Comparison of ENCODE assay signal across 15 cellular contexts in genomic region chr7:100170111-100170897, GRCh38. TPM values are rescaled to one million over a fixed set of nuclear protein-coding genes. Genes with fewer than 3 reads are reported as not detected.
DNase-seq lines count a peak whose midpoint lies in the region; ATAC-seq and TF ChIP-seq lines count a peak whose summit lies in the region.
"Had no signal": no experiment of that assay in that cellular context is flagged by ENCODE, and none has a peak within 500 bp of the region (broad histone marks: within the 10 kb centered on the region; RNA-seq: fewer than 3 reads in every experiment).

No MANE protein-coding gene starts in this region.

- H3K9me2 ChIP-seq in GM23338 (ENCODE audit: insufficient read depth) (no peaks in the 10 kb centered on the region), MM.1S (replicated peaks; ENCODE audit: insufficient read depth, low read length) (no peaks in the 10 kb centered on the region)

- peaks cover 74% of the 10 kb centered on the region for H4K20me1 ChIP-seq in BLaER1
- H4K20me1 ChIP-seq in GM23338 (replicated peaks; ENCODE audit: insufficient read depth), result peaks cover 7% of the 10 kb centered on the region; the same call in 1 of the 2 replicates
- no peaks in the 10 kb centered on the region for H4K20me1 ChIP-seq in MM.1S (ENCODE audit: insufficient read depth, low read length)

- H2AFZ ChIP-seq in GM23338, result no peak overlapping the region
- H2AFZ ChIP-seq in MM.1S (ENCODE audit: low read length), result no peak overlapping the region

- intact Hi-C loops in naive thymus-derived CD4-positive, alpha-beta T cell (cut with micrococcal nuclease), result no loop called here

- H3K36me3 ChIP-seq in BLaER1 (peaks cover 39% of the 10 kb centered on the region), GM23338 (ENCODE audit: insufficient read depth) (peaks cover 4% of the 10 kb centered on the region; the same call in 1 of the 2 replicates), MM.1S (replicated peaks; ENCODE audit: insufficient read depth, low read length) (no peaks in the 10 kb centered on the region)
- peaks cover 0 to 10% (median 0%) of the 10 kb centered on the region in 3 experiments for H3K36me3 ChIP-seq in naive thymus-derived CD4-positive, alpha-beta T cell (ENCODE audit: control insufficient read depth in 2 of 3, insufficient read depth in 3 of 3, low read length in 3 of 3)
- H3K36me3 ChIP-seq: adrenal gland, ovary had no signal

- H3F3A ChIP-seq in GM23338 (replicated peaks; ENCODE audit: low read depth), result peaks cover 28% of the 10 kb centered on the region
- H3F3A ChIP-seq in MM.1S (ENCODE audit: insufficient read depth, low read length), result no peaks in the 10 kb centered on the region

- H3K9me3 ChIP-seq in BLaER1 (no peaks in the 10 kb centered on the region), MM.1S (replicated peaks; ENCODE audit: insufficient read depth, low read length) (no peaks in the 10 kb centered on the region)
- no peaks in the 10 kb centered on the region for H3K9me3 ChIP-seq in naive thymus-derived CD4-positive, alpha-beta T cell (ENCODE audit: control insufficient read depth in 2 of 3, low read length in 3 of 3)
- H3K9me3 ChIP-seq: adrenal gland, ovary had no signal

- peaks cover 64% of the 10 kb centered on the region for H3K4me1 ChIP-seq in BLaER1
- H3K4me1 ChIP-seq in GM23338 (ENCODE audit: insufficient read depth), result peaks cover 35% of the 10 kb centered on the region
- peaks cover 24 to 61% of the 10 kb centered on the region in 2 donors for H3K4me1 ChIP-seq in naive thymus-derived CD4-positive, alpha-beta T cell (ENCODE audit: control insufficient read depth in 2 of 2, insufficient read depth in 2 of 2, low read length in 2 of 2)
- H3K4me1 ChIP-seq in MM.1S (ENCODE audit: low read length), result no peaks in the 10 kb centered on the region; the same call in 1 of the 2 replicates

- peaks cover 55% of the 10 kb centered on the region for H3K4me1 Mint-ChIP-seq in GM23338
- H3K4me1 Mint-ChIP-seq in activated naive CD8-positive, alpha-beta T cell treated with anti-CD3 and anti-CD28 coated beads for 36 hours, result peaks cover 59% of the 10 kb centered on the region
- H3K4me1 Mint-ChIP-seq in naive thymus-derived CD4-positive, alpha-beta T cell, result peaks cover 55 to 79% (median 68%) of the 10 kb centered on the region in 7 donors

- H3K36me3 Mint-ChIP-seq in GM23338 (ENCODE audit: low read depth), result peaks cover 20% of the 10 kb centered on the region
- H3K36me3 Mint-ChIP-seq in activated naive CD8-positive, alpha-beta T cell treated with anti-CD3 and anti-CD28 coated beads for 36 hours, result peaks cover 7% of the 10 kb centered on the region
- peaks cover 0 to 8% (median 0%) of the 10 kb centered on the region in 5 donors for H3K36me3 Mint-ChIP-seq in naive thymus-derived CD4-positive, alpha-beta T cell

- H3K4me2 ChIP-seq in BLaER1, result peak overlapping the region; percentile 90
- H3K4me2 ChIP-seq in GM23338, result peak overlapping the region; percentile 90
- H3K4me2 ChIP-seq in MM.1S (ENCODE audit: low read depth, low read length), result no peak overlapping the region; the same call in 1 of the 2 replicates

- H3K9ac ChIP-seq in BLaER1, result no peak overlapping the region
- H3K9ac ChIP-seq in MM.1S (ENCODE audit: low read length), result no peak overlapping the region

- H3K4me3 ChIP-seq in BLaER1, result no peak overlapping the region
- peak overlapping the region; percentile 73 for H3K4me3 ChIP-seq in GM23338
- peak overlapping the region; percentile 56 for H3K4me3 ChIP-seq in naive thymus-derived CD4-positive, alpha-beta T cell (ENCODE audit: low read length)
- no peak overlapping the region for H3K4me3 ChIP-seq in MM.1S (ENCODE audit: low read length)

- peaks cover 77% of the 10 kb centered on the region for H3K27me3 ChIP-seq in BLaER1
- peaks cover 16% of the 10 kb centered on the region for H3K27me3 ChIP-seq in GM23338 (ENCODE audit: insufficient read depth)
- H3K27me3 ChIP-seq in naive thymus-derived CD4-positive, alpha-beta T cell (ENCODE audit: control insufficient read depth in 2 of 2, insufficient read depth in 2 of 2, low read length in 2 of 2), result no peaks in the 10 kb centered on the region
- H3K27me3 ChIP-seq in MM.1S (replicated peaks; ENCODE audit: insufficient read depth, low read length), result peaks cover 90% of the 10 kb centered on the region
- H3K27me3 ChIP-seq: ovary had no signal

- ATAC-seq in GM23338 (no peak), esophagus mucosa (no peak)
- no peak for ATAC-seq in naive thymus-derived CD4-positive, alpha-beta T cell

- POLR2A ChIA-PET in naive thymus-derived CD4-positive, alpha-beta T cell (lab: Charles Lee), result interaction anchor here (1.4 to 23.1 kb wide), 6 partner anchors 8 to 46 kb away, joined by 4 to 383 read pairs (median 170); partner anchors contain the start of genes GAL3ST4, GPC2, LAMTOR4 and STAG3

- no peak for TF ChIP-seq CTCF in GM23338 (conservative IDR thresholded peaks at IDR 0.05; ENCODE audit: low read depth in 2 of 2)
- no peak for TF ChIP-seq CTCF in MM.1S (IDR thresholded peaks at IDR 0.05; ENCODE audit: low read length)

- H3K4me3 Mint-ChIP-seq in GM23338, result peak overlapping the region; percentile 62
- peak overlapping the region; percentile 50 for H3K4me3 Mint-ChIP-seq in activated naive CD8-positive, alpha-beta T cell treated with anti-CD3 and anti-CD28 coated beads for 36 hours
- H3K4me3 Mint-ChIP-seq in naive thymus-derived CD4-positive, alpha-beta T cell, result peak overlapping the region; percentile 65 to 95 (median 90)

- no peaks in the 10 kb centered on the region; the same call in 2 of the 3 replicates for H3K9me3 Mint-ChIP-seq in GM23338
- no peaks in the 10 kb centered on the region for H3K9me3 Mint-ChIP-seq in activated naive CD8-positive, alpha-beta T cell treated with anti-CD3 and anti-CD28 coated beads for 36 hours
- H3K9me3 Mint-ChIP-seq in naive thymus-derived CD4-positive, alpha-beta T cell, result no peaks in the 10 kb centered on the region

- H3K27ac Mint-ChIP-seq in GM23338, result no peak overlapping the region
- peak overlapping the region; percentile 22 for H3K27ac Mint-ChIP-seq in activated naive CD8-positive, alpha-beta T cell treated with anti-CD3 and anti-CD28 coated beads for 36 hours
- peak overlapping the region; percentile 54 to 99 (median 97) for H3K27ac Mint-ChIP-seq in naive thymus-derived CD4-positive, alpha-beta T cell

- no peak overlapping the region for H3K27ac ChIP-seq in BLaER1
- no peak overlapping the region for H3K27ac ChIP-seq in GM23338 (ENCODE audit: low read depth)
- peak overlapping the region; percentile 81 for H3K27ac ChIP-seq in naive thymus-derived CD4-positive, alpha-beta T cell (ENCODE audit: low read depth, low read length)
- no peak overlapping the region for H3K27ac ChIP-seq in MM.1S (ENCODE audit: low read length)
- H3K27ac ChIP-seq: adrenal gland, foreskin keratinocyte, ovary had no signal

- CTCF ChIA-PET in naive thymus-derived CD4-positive, alpha-beta T cell (lab: Charles Lee), result interaction anchor here (0.6 to 1.1 kb wide), 2 partner anchors 10 to 48 kb away, joined by 3 to 6 read pairs; no protein-coding TSS in a partner anchor

- DNase-seq in GM23338 (ENCODE audit: low spot score), result no peak
- DNase-seq in activated naive CD8-positive, alpha-beta T cell treated with anti-CD3 and anti-CD28 coated beads for 36 hours, result no peak
- no peak for DNase-seq in naive thymus-derived CD4-positive, alpha-beta T cell
- no peak for DNase-seq in hypothalamus (lab: John Stamatoyannopoulos, UW)
- DNase-seq in MM.1S, result no peak
- no peak for DNase-seq in MV-4-11 (lab: John Stamatoyannopoulos, UW)
- DNase-seq: activated CD4-positive, CD25-positive, alpha-beta regulatory T cell treated with anti-CD3 and anti-CD28 coated beads, Interleukin-2, amount 50 U/mL, for 72 hours; C1 segment of cervical spinal cord; foreskin keratinocyte; NCI-H1436 had no signal

- H3K27me3 Mint-ChIP-seq in GM23338 (ENCODE audit: insufficient read depth, low read depth, poor library complexity), result peaks cover 42% of the 10 kb centered on the region
- H3K27me3 Mint-ChIP-seq in activated naive CD8-positive, alpha-beta T cell treated with anti-CD3 and anti-CD28 coated beads for 36 hours, result no peaks in the 10 kb centered on the region
- peaks cover 0 to 27% (median 5%) of the 10 kb centered on the region in 5 donors for H3K27me3 Mint-ChIP-seq in naive thymus-derived CD4-positive, alpha-beta T cell

- H3K79me2 ChIP-seq in GM23338 (replicated peaks; ENCODE audit: insufficient read depth) (no peaks in the 10 kb centered on the region; the same call in 1 of the 2 replicates), MM.1S (ENCODE audit: low read length) (no peaks in the 10 kb centered on the region)

RNA-seq across cellular contexts. Expression of gene GAL3ST4, which starts 1.9 kb away (rescaled TPM):
- 3.4 and 6.3 TPM in 2 replicates for total RNA-seq in GM23338 (2014; rRNA removed; shearing (Covaris generic))
- 2.1 and 3.1 TPM in 2 replicates for polyA plus RNA-seq in GM23338 (2016; fragmentation: Nextera tagmentation; extraction: Ambion mirVana)
- total RNA-seq in activated naive CD8-positive, alpha-beta T cell treated with anti-CD3 and anti-CD28 coated beads for 36 hours, result 1 to 10 TPM; 2.9 to 3.6 TPM
- total RNA-seq in naive thymus-derived CD4-positive, alpha-beta T cell, result 10 to 100 TPM in 4 of 5 experiments, 1 to 10 TPM in 1; 4.7 to 26.8 (median 16.7) TPM
- polyA plus RNA-seq in naive thymus-derived CD4-positive, alpha-beta T cell, result 10 to 100 TPM in 1 of 2 donors, 1 to 10 TPM in 1; 7.4 to 10.8 TPM
- total RNA-seq in esophagus mucosa, result 5.6 TPM
- total RNA-seq: HT-29 had no signal

RNA-seq across cellular contexts. Expression of gene GPC2, which starts 6.9 kb away (rescaled TPM):
- total RNA-seq in GM23338 (2014; rRNA removed; shearing (Covaris generic)), result 48.8 and 53.6 TPM in 2 replicates
- polyA plus RNA-seq in GM23338 (2016; fragmentation: Nextera tagmentation; extraction: Ambion mirVana), result 9.8 and 10.7 TPM in 2 replicates
- 1 to 10 TPM; 3.6 to 3.9 TPM for total RNA-seq in activated naive CD8-positive, alpha-beta T cell treated with anti-CD3 and anti-CD28 coated beads for 36 hours
- 10 to 100 TPM in 4 of 5 experiments, 1 to 10 TPM in 1; 8.1 to 30.6 (median 18.2) TPM for total RNA-seq in naive thymus-derived CD4-positive, alpha-beta T cell
- under 1 TPM; 0.64 to 0.87 TPM for polyA plus RNA-seq in naive thymus-derived CD4-positive, alpha-beta T cell
- total RNA-seq in esophagus mucosa, result 0.20 TPM

RNA-seq across cellular contexts. Expression of gene STAG3, which starts 7.4 kb away (rescaled TPM):
- total RNA-seq in GM23338 (2014; rRNA removed; shearing (Covaris generic)), result 3.4 and 4.6 TPM in 2 replicates
- 4.1 and 4.7 TPM in 2 replicates for polyA plus RNA-seq in GM23338 (2016; fragmentation: Nextera tagmentation; extraction: Ambion mirVana)
- total RNA-seq in activated naive CD8-positive, alpha-beta T cell treated with anti-CD3 and anti-CD28 coated beads for 36 hours, result 10 to 100 TPM; 21.1 to 21.4 TPM
- total RNA-seq in naive thymus-derived CD4-positive, alpha-beta T cell, result 10 to 100 TPM in 1 of 5 experiments, 1 to 10 TPM in 4; 5.5 to 24.6 (median 9.5) TPM
- polyA plus RNA-seq in naive thymus-derived CD4-positive, alpha-beta T cell, result 1 to 10 TPM; 2.4 to 6.5 TPM
- 0.48 TPM for total RNA-seq in esophagus mucosa

RNA-seq across cellular contexts. Expression of gene TRAPPC14, which starts 11.8 kb away (rescaled TPM):
- 12.3 and 15.7 TPM in 2 replicates for total RNA-seq in GM23338 (2014; rRNA removed; shearing (Covaris generic))
- polyA plus RNA-seq in GM23338 (2016; fragmentation: Nextera tagmentation; extraction: Ambion mirVana), result 9.3 and 9.8 TPM in 2 replicates
- 10 to 100 TPM; 17.0 to 20.0 TPM for total RNA-seq in activated naive CD8-positive, alpha-beta T cell treated with anti-CD3 and anti-CD28 coated beads for 36 hours
- total RNA-seq in naive thymus-derived CD4-positive, alpha-beta T cell, result 100 to 1,000 TPM in 1 of 5 experiments, 10 to 100 TPM in 4; 51.8 to 102 (median 70.2) TPM
- polyA plus RNA-seq in naive thymus-derived CD4-positive, alpha-beta T cell, result 1 to 10 TPM; 3.2 to 5.9 TPM
- 16.3 TPM for total RNA-seq in esophagus mucosa

RNA-seq across cellular contexts. Expression of gene LAMTOR4, which starts 21.6 kb away (rescaled TPM):
- 138 and 145 TPM in 2 replicates for total RNA-seq in GM23338 (2014; rRNA removed; shearing (Covaris generic))
- polyA plus RNA-seq in GM23338 (2016; fragmentation: Nextera tagmentation; extraction: Ambion mirVana), result 329 and 333 TPM in 2 replicates
- 100 to 1,000 TPM; 101 to 104 TPM for total RNA-seq in activated naive CD8-positive, alpha-beta T cell treated with anti-CD3 and anti-CD28 coated beads for 36 hours
- 100 to 1,000 TPM; 132 to 200 (median 173) TPM for total RNA-seq in naive thymus-derived CD4-positive, alpha-beta T cell
- 100 to 1,000 TPM; 550 to 555 TPM for polyA plus RNA-seq in naive thymus-derived CD4-positive, alpha-beta T cell
- 71.1 TPM for total RNA-seq in esophagus mucosa

Comparison
In these comparisons a context has a peak if more than half of its experiments do, and no peak if none do; other contexts are left out.
1. H3K4me3 ChIP-seq: peak in GM23338 (single experiment) and naive thymus-derived CD4-positive, alpha-beta T cell (single experiment); none in BLaER1 (single experiment) and MM.1S (single experiment).
2. Peak in every context shown above with its lines, with median percentiles within 50 percentile points of each other: H3K4me3 Mint-ChIP-seq.